ENCODE assay signal across 8 cellular contexts in genomic region chr11:46917109-46918086, GRCh38. TPM values are rescaled to one million over a fixed set of nuclear protein-coding genes. Genes with fewer than 3 reads are reported as not detected.
DNase-seq lines count a peak whose midpoint lies in the region; ATAC-seq and TF ChIP-seq lines count a peak whose summit lies in the region.

No MANE protein-coding gene starts in this region.

- H3K4me3 ChIP-seq in heart right ventricle (peak overlapping the region; percentile 42 to 81 (median 70)), cardiac fibroblast (replicated peaks in 1 of 2; ENCODE audit: low read depth in 2 of 2, low read length in 2 of 2) (peak overlapping the region; percentile 54 to 71), mucosa of stomach (ENCODE audit: low read length) (peak overlapping the region; percentile 51)

- ATAC-seq in heart right ventricle, result peak in 5 of 8 donors; percentile 1 to 16 (median 7)
- ATAC-seq in left ventricle myocardium superior, result no peak
- ATAC-seq in esophagus mucosa, result no peak

- peaks cover 7 to 83% (median 46%) of the 10 kb centered on the region in 9 donors for H3K4me1 ChIP-seq in heart right ventricle
- peaks cover 26% of the 10 kb centered on the region for H3K4me1 ChIP-seq in mucosa of stomach (ENCODE audit: control insufficient read depth, insufficient read depth, low read length)

- no peak for DNase-seq in heart right ventricle
- DNase-seq in left ventricle myocardium superior, result no peak
- DNase-seq in cardiac fibroblast (ENCODE audit: low read depth in 2 of 2), result no peak
- no peak for DNase-seq in cerebellum (ENCODE audit: low spot score)
- no peak for DNase-seq in activated CD4-positive, CD25-positive, alpha-beta regulatory T cell (lab: John Stamatoyannopoulos, UW)
- no peak for DNase-seq in NCI-H1092 (lab: John Stamatoyannopoulos, UW)

- no peaks in the 10 kb centered on the region for H3K9me3 ChIP-seq in heart right ventricle
- H3K9me3 ChIP-seq in mucosa of stomach (ENCODE audit: control insufficient read depth, low read length), result no peaks in the 10 kb centered on the region

- peak overlapping the region; percentile 63 for H3K9ac ChIP-seq in mucosa of stomach (ENCODE audit: low read length)

- H3K27me3 ChIP-seq in heart right ventricle (peaks cover 0 to 70% (median 7%) of the 10 kb centered on the region in 7 donors), mucosa of stomach (ENCODE audit: control insufficient read depth, insufficient read depth, low read length) (peaks cover 10% of the 10 kb centered on the region)

- TF ChIP-seq CTCF in heart right ventricle (IDR thresholded peaks at IDR 0.05), result no peak
- TF ChIP-seq CTCF in cardiac fibroblast (IDR thresholded peaks at IDR 0.05; ENCODE audit: low read depth, low read length), result no peak

- 0 to 1% methylated on average over 49 to 55 of the region's 55 CpGs for WGBS in heart right ventricle, 2 donors

- no peaks in the 10 kb centered on the region for H3K36me3 ChIP-seq in heart right ventricle
- no peaks in the 10 kb centered on the region for H3K36me3 ChIP-seq in mucosa of stomach (ENCODE audit: control insufficient read depth, insufficient read depth, low read length)

- intact Hi-C loops in heart right ventricle (cut with DNase I) (no loop called here), left ventricle myocardium superior (cut with micrococcal nuclease) (no loop called here)

- H3K27ac ChIP-seq in heart right ventricle, result peak overlapping the region; percentile 54 to 91 (median 80)

RNA-seq across cellular contexts. Expression of gene LRP4, which starts 1.0 kb away (rescaled TPM):
- total RNA-seq in heart right ventricle (10 to 100 TPM; 11.5 to 33.2 (median 20.2) TPM), left ventricle myocardium superior (21.9 TPM), cerebellum (21.2 TPM), esophagus mucosa (2.5 TPM)
- 10 to 100 TPM in 1 of 2 donors, 1 to 10 TPM in 1; 6.7 to 10.3 TPM for polyA plus RNA-seq in heart right ventricle

RNA-seq across cellular contexts. Expression of gene CSTPP1, which starts 19.2 kb away (rescaled TPM):
- total RNA-seq in heart right ventricle (10 to 100 TPM; 12.7 to 19.4 (median 16.7) TPM), left ventricle myocardium superior (9.6 TPM), cerebellum (63.5 TPM), esophagus mucosa (12.6 TPM)
- 10 to 100 TPM; 10.2 to 26.7 TPM for polyA plus RNA-seq in heart right ventricle

Comparison
In these comparisons a context has a peak if more than half of its experiments do, and no peak if none do; other contexts are left out.
1. ATAC-seq: peak in heart right ventricle (5 of 8); none in left ventricle myocardium superior (single experiment) and esophagus mucosa (single experiment).
2. Peak in every context shown above with its lines, with median percentiles within 50 percentile points of each other: H3K4me3 ChIP-seq.